ENCODE assay signal across 18 cellular contexts in the genomic region with DNA sequence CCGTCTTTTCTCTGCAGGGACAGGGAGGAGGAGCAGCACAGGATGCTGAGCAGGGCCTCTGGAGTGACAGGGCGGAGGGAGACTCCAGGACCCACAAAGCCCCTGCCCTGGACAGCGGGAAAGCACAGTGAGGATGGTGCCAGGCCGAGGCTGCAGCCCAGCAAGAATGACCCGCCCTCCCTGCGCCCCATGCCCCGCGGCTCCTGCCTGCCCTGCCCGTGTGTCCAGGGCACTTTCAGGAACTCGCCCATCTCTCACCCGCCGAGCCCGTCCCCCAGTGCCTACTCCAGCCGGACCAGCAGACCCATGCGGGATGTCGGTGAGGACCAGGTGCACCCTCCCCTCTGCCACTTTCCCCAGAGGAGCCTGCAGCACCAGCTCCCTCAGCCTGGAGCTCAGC. TPM values are rescaled to one million over a fixed set of nuclear protein-coding genes. Genes with fewer than 3 reads are reported as not detected.
DNase-seq lines count a peak whose midpoint lies in the region; ATAC-seq and TF ChIP-seq lines count a peak whose summit lies in the region.
"Had no signal": no experiment of that assay in that cellular context is flagged by ENCODE, and none has a peak within 500 bp of the region (broad histone marks: within the 10 kb centered on the region; RNA-seq: fewer than 3 reads in every experiment).

No MANE protein-coding gene starts in this region.

- peaks cover 0 to 10% (median 0%) of the 10 kb centered on the region in 4 donors for H3K4me1 ChIP-seq in Peyer's patch

- DNase-seq in CD14-positive monocyte (ENCODE audit: low spot score) (peak; percentile 33), Peyer's patch (peak in 2 of 3 donors; percentile 34 to 38), mesenteric fat pad (ENCODE audit: low spot score) (peak; percentile 79), T-helper 17 cell (no peak), cortex of kidney (lab: John Stamatoyannopoulos, UW) (no peak)
- no peak for DNase-seq in stimulated activated effector memory CD8-positive, alpha-beta T cell treated with anti-CD3 and anti-CD28 coated beads, Interleukin-12 subunit alpha, Interleukin-12 subunit beta, amount 100 ng/mL, for 72 hours (ENCODE audit: low spot score in 2 of 2)
- DNase-seq: ACHN, DMS79 treated with DMSO at 0.1 percent for 48 hours, GOT3, NCI-H1092 treated with DMSO at 0.1 percent for 48 hours, NCI-H2029, NCI-H510A treated with DMSO at 0.1 percent for 48 hours, Right ventricle myocardium superior had no signal

- H3K27ac Mint-ChIP-seq in CD14-positive monocyte (no peak overlapping the region), T-helper 17 cell (no peak overlapping the region)
- H3K27ac Mint-ChIP-seq in stimulated activated effector memory CD8-positive, alpha-beta T cell treated with anti-CD3 and anti-CD28 coated beads, Interleukin-12 subunit alpha, Interleukin-12 subunit beta, amount 100 ng/mL, for 72 hours, result peak overlapping the region; percentile 40
- H3K27ac Mint-ChIP-seq: B cell; CD8-positive, alpha-beta T cell had no signal

- intact Hi-C loops in CD14-positive monocyte (cut with micrococcal nuclease), result no loop called here

- H3K4me3 Mint-ChIP-seq in CD14-positive monocyte (no peak overlapping the region), T-helper 17 cell (no peak overlapping the region)
- no peak overlapping the region for H3K4me3 Mint-ChIP-seq in stimulated activated effector memory CD8-positive, alpha-beta T cell treated with anti-CD3 and anti-CD28 coated beads, Interleukin-12 subunit alpha, Interleukin-12 subunit beta, amount 100 ng/mL, for 72 hours
- H3K4me3 Mint-ChIP-seq: B cell; CD8-positive, alpha-beta T cell had no signal

- H3K4me1 Mint-ChIP-seq in CD14-positive monocyte (no peaks in the 10 kb centered on the region), T-helper 17 cell (no peaks in the 10 kb centered on the region)
- peaks cover 15% of the 10 kb centered on the region for H3K4me1 Mint-ChIP-seq in stimulated activated effector memory CD8-positive, alpha-beta T cell treated with anti-CD3 and anti-CD28 coated beads, Interleukin-12 subunit alpha, Interleukin-12 subunit beta, amount 100 ng/mL, for 72 hours
- H3K4me1 Mint-ChIP-seq: B cell had no signal

- H3K27ac ChIP-seq in Peyer's patch, result no peak overlapping the region
- H3K27ac ChIP-seq: KMS-11 had no signal

- TF ChIP-seq CTCF in CD14-positive monocyte (IDR thresholded peaks at IDR 0.05), result no peak
- TF ChIP-seq CTCF in Peyer's patch (IDR thresholded peaks at IDR 0.05), result no peak

- no peak for TF ChIP-seq POLR2A in Peyer's patch (IDR thresholded peaks at IDR 0.05)

- H3K27me3 Mint-ChIP-seq in CD14-positive monocyte (ENCODE audit: low read depth in 3 of 3) (peaks cover 5 to 13% (median 13%) of the 10 kb centered on the region in 3 donors), T-helper 17 cell (peaks cover 45% of the 10 kb centered on the region)

- no peaks in the 10 kb centered on the region for H3K9me3 Mint-ChIP-seq in CD14-positive monocyte
- no peaks in the 10 kb centered on the region for H3K9me3 Mint-ChIP-seq in stimulated activated effector memory CD8-positive, alpha-beta T cell treated with anti-CD3 and anti-CD28 coated beads, Interleukin-12 subunit alpha, Interleukin-12 subunit beta, amount 100 ng/mL, for 72 hours
- H3K9me3 Mint-ChIP-seq: CD8-positive, alpha-beta T cell had no signal

- no peaks in the 10 kb centered on the region for H3K27me3 ChIP-seq in Peyer's patch

- H3K4me3 ChIP-seq in Peyer's patch, result no peak overlapping the region

- ATAC-seq in stimulated activated effector memory CD8-positive, alpha-beta T cell treated with anti-CD3 and anti-CD28 coated beads, Interleukin-12 subunit alpha, Interleukin-12 subunit beta, amount 100 ng/mL, for 72 hours, result no peak
- ATAC-seq in T-helper 17 cell (no peak), HG03521 (IDR thresholded peaks at IDR 0.05; ENCODE audit: unreplicated experiment) (no peak)
- ATAC-seq: CD8-positive, alpha-beta T cell; Panc1 had no signal

- H3K36me3 Mint-ChIP-seq in CD14-positive monocyte, result no peaks in the 10 kb centered on the region
- H3K36me3 Mint-ChIP-seq in stimulated activated effector memory CD8-positive, alpha-beta T cell treated with anti-CD3 and anti-CD28 coated beads, Interleukin-12 subunit alpha, Interleukin-12 subunit beta, amount 100 ng/mL, for 72 hours, result peaks cover 47% of the 10 kb centered on the region
- no peaks in the 10 kb centered on the region for H3K36me3 Mint-ChIP-seq in T-helper 17 cell (ENCODE audit: low read depth)
- H3K36me3 Mint-ChIP-seq: CD8-positive, alpha-beta T cell had no signal

- H3K36me3 ChIP-seq in Peyer's patch, result no peaks in the 10 kb centered on the region

- H3K9me3 ChIP-seq in Peyer's patch (no peaks in the 10 kb centered on the region), T-helper 17 cell (ENCODE audit: control insufficient read depth, low read length, poor library complexity, severe bottlenecking) (no peaks in the 10 kb centered on the region)

RNA-seq across cellular contexts. Expression of a gene that starts 9.1 kb away (rescaled TPM):
- polyA plus RNA-seq in CD14-positive monocyte, result 10 to 100 TPM; 33.2 to 53.8 TPM
- total RNA-seq in Peyer's patch (100 to 1,000 TPM in 3 of 4 donors, 10 to 100 TPM in 1; 74.3 to 201 (median 141) TPM), mesenteric fat pad (58.5 TPM), T-helper 17 cell (10 to 100 TPM; 71.3 to 86.3 TPM)

Comparison
In these comparisons a context has a peak if more than half of its experiments do, and no peak if none do; other contexts are left out.
1. DNase-seq: peak in CD14-positive monocyte (single experiment), Peyer's patch (2 of 3) and mesenteric fat pad (single experiment); none in stimulated activated effector memory CD8-positive, alpha-beta T cell treated with anti-CD3 and anti-CD28 coated beads, Interleukin-12 subunit alpha, Interleukin-12 subunit beta, amount 100 ng/mL, for 72 hours (0 of 2), T-helper 17 cell (0 of 3) and cortex of kidney (single experiment).